18 cellular contexts compared by ENCODE assay signal in the genomic region with DNA sequence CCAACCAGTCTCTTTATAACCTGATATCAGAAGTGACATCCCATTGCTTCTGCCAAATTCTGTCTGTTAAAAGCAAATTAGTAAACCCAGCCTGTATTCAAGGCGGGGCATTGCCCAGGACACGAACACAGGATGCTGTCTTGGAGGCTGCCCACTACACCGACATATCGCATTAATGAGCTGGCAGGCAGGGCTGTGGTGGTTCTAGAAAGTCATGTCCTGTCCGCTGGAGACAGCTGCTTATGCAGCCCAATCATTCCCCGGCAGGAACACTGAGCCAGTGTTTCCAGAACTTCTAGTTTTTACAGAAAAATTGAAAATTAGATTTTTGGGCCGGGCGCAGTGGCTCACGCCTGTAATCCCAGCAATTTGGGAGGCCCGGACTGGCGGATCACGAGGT. TPM values are rescaled to one million over a fixed set of nuclear protein-coding genes. Genes with fewer than 3 reads are reported as not detected.
"Had no signal": no experiment of that assay in that cellular context is flagged by ENCODE, and none has a peak within 500 bp of the region (broad histone marks: within the 10 kb centered on the region; RNA-seq: fewer than 3 reads in every experiment).

No MANE protein-coding gene starts in this region.

- H2AFZ ChIP-seq: hepatocyte had no signal

- DNase-seq: activated CD4-positive, alpha-beta T cell treated with anti-CD3 and anti-CD28 coated beads for 36 hours; activated CD4-positive, alpha-beta T cell treated with anti-CD3 and anti-CD28 coated beads, Interleukin-2, amount 50 U/mL, for 48 hours; activated gamma-delta T cell treated with Interleukin-2 at 50 U/mL for 16 hours; dermis blood vessel endothelial cell; effector memory CD8-positive, alpha-beta T cell; esophagus squamous epithelium; nephron progenitor cell; occipital lobe; stimulated activated naive CD8-positive, alpha-beta T cell treated with anti-CD3 and anti-CD28 coated beads, Interleukin-15, Interleukin-2, amounts not matched to agents 100 U/mL and 50 U/mL, for 24 hours; substantia nigra; T-helper 2 cell; transverse colon had no signal

- H3K27ac ChIP-seq: cardiac muscle cell, esophagus squamous epithelium, hepatocyte, skin epidermis, transverse colon had no signal

- H3K36me3 ChIP-seq: cardiac muscle cell, esophagus squamous epithelium, transverse colon had no signal

- H3K79me2 ChIP-seq: hepatocyte had no signal

- H3K27me3 ChIP-seq: cardiac muscle cell, esophagus squamous epithelium, hepatocyte, transverse colon had no signal

- H3K9me3 ChIP-seq: esophagus squamous epithelium, transverse colon had no signal

- H3K4me2 ChIP-seq: hepatocyte had no signal

- H3K4me3 ChIP-seq: cardiac muscle cell, esophagus squamous epithelium, hepatocyte, skin epidermis, transverse colon had no signal

RNA-seq across cellular contexts. Expression of a gene that starts 19.3 kb away (rescaled TPM):
- total RNA-seq: activated CD4-positive, alpha-beta T cell treated with anti-CD3 and anti-CD28 coated beads for 36 hours; activated T-helper 1 cell treated with anti-CD3 and anti-CD28 coated beads, Interleukin-12 subunit alpha, Interleukin-12 subunit beta, Interleukin-2, Interleukin-4 antibody, amounts not matched to agents 30 ng/mL and 10 ng/mL and 1 ng/mL, durations not matched to agents 14 hours and 24 hours and 36 hours; dermis blood vessel endothelial cell; glomerular endothelial cell; hepatocyte; left lobe of liver; occipital lobe had no signal
